In the genomic region with DNA sequence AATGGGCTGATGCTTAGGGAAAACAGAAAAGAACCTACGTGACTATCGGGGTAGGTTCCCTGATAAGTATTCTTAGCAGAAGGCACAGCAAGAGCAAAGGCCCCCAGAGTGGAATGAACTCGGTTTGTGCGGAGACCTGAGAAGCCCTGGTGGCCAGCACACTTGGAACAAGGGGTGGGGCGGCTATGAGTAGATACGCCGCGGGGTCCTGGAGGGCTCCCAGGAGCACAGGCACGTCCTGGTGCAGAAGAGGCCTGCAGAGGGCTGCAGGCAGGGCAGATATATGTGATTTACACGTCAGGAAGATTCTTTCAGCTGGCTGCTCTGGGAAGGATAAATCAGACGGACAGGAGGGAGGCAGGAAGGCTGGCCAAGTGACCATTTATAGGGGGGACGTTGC, we compare ENCODE assay signal across 20 cellular contexts.
DNase-seq lines count a peak whose midpoint lies in the region; ATAC-seq, FAIRE-seq and TF ChIP-seq lines count a peak whose summit lies in the region.
"Had no signal": no experiment of that assay in that cellular context is flagged by ENCODE, and none has a peak within 500 bp of the region (broad histone marks: within the 10 kb centered on the region; RNA-seq: fewer than 3 reads in every experiment).

No MANE protein-coding gene starts in this region.

- H3K56ac ChIP-seq in H9 (ENCODE audit: insufficient read length, low read depth, low read length), result no peak overlapping the region

- H3T11ph ChIP-seq in H9 (ENCODE audit: low read length), result no peak overlapping the region

- no peaks in the 10 kb centered on the region for H3K4me1 Mint-ChIP-seq in CD8-positive, alpha-beta T cell (ENCODE audit: low read depth)
- H3K4me1 Mint-ChIP-seq in H9, result peaks cover 25 to 37% of the 10 kb centered on the region in 2 experiments
- peaks cover 14% of the 10 kb centered on the region for H3K4me1 Mint-ChIP-seq in dendritic cell treated with granulocyte-macrophage colony-stimulating factor and Interleukin-4, amounts not matched to agents 40 ng/mL and 50 ng/mL, for 4 days (ENCODE audit: low read depth)
- peaks cover 5% of the 10 kb centered on the region for H3K4me1 Mint-ChIP-seq in nephron progenitor cell
- peaks cover 3 to 5% of the 10 kb centered on the region in 2 donors for H3K4me1 Mint-ChIP-seq in stimulated activated naive B cell treated with anti-CD40 and anti-IgM and Interleukin-4, amounts not matched to agents 10 μg/mL and 1 μg/mL and 100 μg/mL, for 72 hours

- no peak overlapping the region for H3K4me3 ChIP-seq in CD8-positive, alpha-beta T cell (ENCODE audit: low read depth, low read length)
- H3K4me3 ChIP-seq: A549 had no signal

- TF ChIP-seq CTCF in CD8-positive, alpha-beta T cell (IDR thresholded peaks at IDR 0.05), result no peak
- TF ChIP-seq CTCF in H9 (conservative IDR thresholded peaks at IDR 0.05) (no peak), nephron progenitor cell (IDR thresholded peaks at IDR 0.05) (no peak)

- H2BK120ac ChIP-seq in H9 (ENCODE audit: low read depth, low read length, poor library complexity, severe bottlenecking), result no peak overlapping the region

- no peaks in the 10 kb centered on the region for H4K20me1 ChIP-seq in H9 (ENCODE audit: control insufficient read depth, insufficient read depth, insufficient read length)

- H3K9ac ChIP-seq in H9 (ENCODE audit: extremely low read depth, insufficient read length, low read length), result no peak overlapping the region
- H3K9ac ChIP-seq: KMS-11 had no signal

- peak overlapping the region; percentile 33 for H3K27ac Mint-ChIP-seq in CD8-positive, alpha-beta T cell
- H3K27ac Mint-ChIP-seq in H9, result peak overlapping the region; percentile 65 to 92 (median 84)
- H3K27ac Mint-ChIP-seq in dendritic cell treated with granulocyte-macrophage colony-stimulating factor and Interleukin-4, amounts not matched to agents 40 ng/mL and 50 ng/mL, for 4 days, result peak overlapping the region; percentile 4
- H3K27ac Mint-ChIP-seq in nephron progenitor cell, result peak overlapping the region; percentile 55
- H3K27ac Mint-ChIP-seq in stimulated activated naive B cell treated with anti-CD40 and anti-IgM and Interleukin-4, amounts not matched to agents 10 μg/mL and 1 μg/mL and 100 μg/mL, for 72 hours, result no peak overlapping the region
- H3K27ac Mint-ChIP-seq: CD4-positive, alpha-beta T cell; HFFc6 had no signal

- CTCF ChIA-PET in CD8-positive, alpha-beta T cell (lab: Charles Lee), result no interaction called here

- WGBS in H9 (ENCODE audit: extremely low coverage, insufficient read length, low lambda C conversion rate), result no CpG with 5 or more reads among the region's 12 CpGs

- H2AFZ ChIP-seq in H9 (ENCODE audit: low read length), result no peak overlapping the region

- no peak for FAIRE-seq in HTR-8/SVneo (lab: Jason Lieb, UNC)
- FAIRE-seq: A549, GM12891 had no signal

- H3K9me3 Mint-ChIP-seq in CD8-positive, alpha-beta T cell, result peaks cover 20% of the 10 kb centered on the region
- H3K9me3 Mint-ChIP-seq in H9 (peaks cover 9 to 17% of the 10 kb centered on the region in 2 experiments), nephron progenitor cell (peaks cover 29% of the 10 kb centered on the region)
- peaks cover 19% of the 10 kb centered on the region for H3K9me3 Mint-ChIP-seq in dendritic cell treated with granulocyte-macrophage colony-stimulating factor and Interleukin-4, amounts not matched to agents 40 ng/mL and 50 ng/mL, for 4 days
- H3K9me3 Mint-ChIP-seq in stimulated activated naive B cell treated with anti-CD40 and anti-IgM and Interleukin-4, amounts not matched to agents 10 μg/mL and 1 μg/mL and 100 μg/mL, for 72 hours, result peaks cover 17 to 22% of the 10 kb centered on the region in 2 donors

- H2BK15ac ChIP-seq in H9 (ENCODE audit: low read depth, low read length), result no peak overlapping the region

- no peak overlapping the region for H2BK12ac ChIP-seq in H9 (ENCODE audit: insufficient read length, low read depth, low read length)

- H3K18ac ChIP-seq in H9 (ENCODE audit: insufficient read length, low read depth, low read length), result no peak overlapping the region

- intact Hi-C loops in CD8-positive, alpha-beta T cell (cut with DNase I, micrococcal nuclease), result no loop called here
- intact Hi-C loops in dendritic cell treated with granulocyte-macrophage colony-stimulating factor and Interleukin-4, amounts not matched to agents 40 ng/mL and 50 ng/mL, for 4 days (cut with micrococcal nuclease), result no loop called here

- POLR2A ChIA-PET in CD8-positive, alpha-beta T cell (lab: Charles Lee), result no interaction called here

- no peak overlapping the region for H2BK20ac ChIP-seq in H9 (ENCODE audit: low read depth, low read length, poor library complexity, severe bottlenecking)

- DNase-seq in CD8-positive, alpha-beta T cell, result no peak
- DNase-seq in H9, result no peak
- no peak for DNase-seq in nephron progenitor cell
- DNase-seq in HTR-8/SVneo (ENCODE audit: insufficient read length, low spot score), result no peak
- DNase-seq in stimulated activated naive B cell treated with anti-CD40 and anti-IgM and Interleukin-4, amounts not matched to agents 10 μg/mL and 1 μg/mL and 100 μg/mL, for 72 hours, result no peak
- DNase-seq: AML-193; CD4-positive, alpha-beta T cell; DMS 273 treated with DMSO at 0.1 percent for 48 hours; DMS53; DND-41; EL; HFFc6 had no signal

- H3K4me1 ChIP-seq in CD8-positive, alpha-beta T cell (ENCODE audit: insufficient read depth, low read length), result no peaks in the 10 kb centered on the region
- H3K4me1 ChIP-seq in H9 (ENCODE audit: insufficient read depth, low read length), result no peaks in the 10 kb centered on the region
- H3K4me1 ChIP-seq: A549 had no signal

- no peak overlapping the region for H2AK5ac ChIP-seq in H9 (ENCODE audit: insufficient read length, low read length)

- no peak overlapping the region for H4K91ac ChIP-seq in H9 (ENCODE audit: insufficient read length, low read depth, low read length)

- H3K14ac ChIP-seq in H9 (ENCODE audit: insufficient read depth, low read length), result no peak overlapping the region

- no peaks in the 10 kb centered on the region for H3K36me3 ChIP-seq in CD8-positive, alpha-beta T cell (ENCODE audit: insufficient read depth, low read length)

- H4K5ac ChIP-seq in H9 (ENCODE audit: insufficient read length, low read depth, low read length), result no peak overlapping the region

- no peak overlapping the region for H3K27ac ChIP-seq in CD8-positive, alpha-beta T cell (ENCODE audit: low read depth, low read length)
- no peak overlapping the region for H3K27ac ChIP-seq in H9 (ENCODE audit: insufficient read length, low read depth, low read length)
- H3K27ac ChIP-seq: 22Rv1, A549, C4-2B, KMS-11 had no signal

- no peak overlapping the region for H3K4ac ChIP-seq in H9 (ENCODE audit: low read depth, low read length)

- H3K9me3 ChIP-seq in CD8-positive, alpha-beta T cell (ENCODE audit: low read length), result no peaks in the 10 kb centered on the region
- H3K9me3 ChIP-seq in H9 (ENCODE audit: control insufficient read depth, low read depth, low read length), result no peaks in the 10 kb centered on the region
- H3K9me3 ChIP-seq: A549 had no signal

- no peak overlapping the region for H3K4me2 ChIP-seq in H9 (ENCODE audit: insufficient read depth, insufficient read length, low read length)
- H3K4me2 ChIP-seq: A549, KMS-11 had no signal

- no peaks in the 10 kb centered on the region for H3K27me3 Mint-ChIP-seq in CD8-positive, alpha-beta T cell (ENCODE audit: low read depth)
- H3K27me3 Mint-ChIP-seq in H9 (ENCODE audit: low read depth), result no peaks in the 10 kb centered on the region; the same call in 1 of the 2 replicates
- no peaks in the 10 kb centered on the region for H3K27me3 Mint-ChIP-seq in dendritic cell treated with granulocyte-macrophage colony-stimulating factor and Interleukin-4, amounts not matched to agents 40 ng/mL and 50 ng/mL, for 4 days
- no peaks in the 10 kb centered on the region for H3K27me3 Mint-ChIP-seq in nephron progenitor cell (ENCODE audit: low read depth, poor library complexity)
- no peaks in the 10 kb centered on the region for H3K27me3 Mint-ChIP-seq in stimulated activated naive B cell treated with anti-CD40 and anti-IgM and Interleukin-4, amounts not matched to agents 10 μg/mL and 1 μg/mL and 100 μg/mL, for 72 hours
- H3K27me3 Mint-ChIP-seq: CD4-positive, alpha-beta T cell had no signal

- H3K4me3 Mint-ChIP-seq in CD8-positive, alpha-beta T cell, result no peak overlapping the region
- H3K4me3 Mint-ChIP-seq in H9 (no peak overlapping the region), nephron progenitor cell (no peak overlapping the region)
- H3K4me3 Mint-ChIP-seq in dendritic cell treated with granulocyte-macrophage colony-stimulating factor and Interleukin-4, amounts not matched to agents 40 ng/mL and 50 ng/mL, for 4 days, result no peak overlapping the region
- no peak overlapping the region for H3K4me3 Mint-ChIP-seq in stimulated activated naive B cell treated with anti-CD40 and anti-IgM and Interleukin-4, amounts not matched to agents 10 μg/mL and 1 μg/mL and 100 μg/mL, for 72 hours
- H3K4me3 Mint-ChIP-seq: CD4-positive, alpha-beta T cell; HFFc6 had no signal

- no peak overlapping the region for H3K23ac ChIP-seq in H9 (ENCODE audit: insufficient read length, low read depth, low read length)

- H3K79me2 ChIP-seq in H9 (ENCODE audit: insufficient read depth, low read length), result no peaks in the 10 kb centered on the region

- H3K79me1 ChIP-seq in H9 (ENCODE audit: insufficient read depth, low read depth, low read length, poor library complexity, severe bottlenecking), result no peaks in the 10 kb centered on the region

- H3K23me2 ChIP-seq in H9 (ENCODE audit: insufficient read length, low read depth, low read length, poor library complexity, severe bottlenecking), result no peaks in the 10 kb centered on the region

- H3K36me3 Mint-ChIP-seq in CD8-positive, alpha-beta T cell, result no peaks in the 10 kb centered on the region
- H3K36me3 Mint-ChIP-seq in H9 (ENCODE audit: insufficient read depth in 1 of 3, low read depth in 3 of 3) (peaks cover 7 to 18% (median 11%) of the 10 kb centered on the region in 3 experiments), nephron progenitor cell (ENCODE audit: low read depth) (no peaks in the 10 kb centered on the region)
- no peaks in the 10 kb centered on the region for H3K36me3 Mint-ChIP-seq in dendritic cell treated with granulocyte-macrophage colony-stimulating factor and Interleukin-4, amounts not matched to agents 40 ng/mL and 50 ng/mL, for 4 days (ENCODE audit: low read depth)
- H3K36me3 Mint-ChIP-seq in stimulated activated naive B cell treated with anti-CD40 and anti-IgM and Interleukin-4, amounts not matched to agents 10 μg/mL and 1 μg/mL and 100 μg/mL, for 72 hours, result peaks cover 0 to 3% of the 10 kb centered on the region in 2 donors

- no peak overlapping the region for H2BK5ac ChIP-seq in H9 (ENCODE audit: insufficient read length, low read length)

- ATAC-seq in CD8-positive, alpha-beta T cell, result no peak
- ATAC-seq in stimulated activated naive B cell treated with anti-CD40 and anti-IgM and Interleukin-4, amounts not matched to agents 10 μg/mL and 1 μg/mL and 100 μg/mL, for 72 hours (replicated peaks), result no peak
- no peak for ATAC-seq in HG03520 (IDR thresholded peaks at IDR 0.05; ENCODE audit: unreplicated experiment)
- ATAC-seq: A549, HCT116 had no signal

- no peak overlapping the region for H4K8ac ChIP-seq in H9 (replicated peaks; ENCODE audit: insufficient read length, low read depth, low read length)

- H3K27me3 ChIP-seq in CD8-positive, alpha-beta T cell (ENCODE audit: insufficient read depth, low read length), result no peaks in the 10 kb centered on the region
- no peaks in the 10 kb centered on the region for H3K27me3 ChIP-seq in H9 (ENCODE audit: insufficient read depth, low read length)
